In the genomic region with DNA sequence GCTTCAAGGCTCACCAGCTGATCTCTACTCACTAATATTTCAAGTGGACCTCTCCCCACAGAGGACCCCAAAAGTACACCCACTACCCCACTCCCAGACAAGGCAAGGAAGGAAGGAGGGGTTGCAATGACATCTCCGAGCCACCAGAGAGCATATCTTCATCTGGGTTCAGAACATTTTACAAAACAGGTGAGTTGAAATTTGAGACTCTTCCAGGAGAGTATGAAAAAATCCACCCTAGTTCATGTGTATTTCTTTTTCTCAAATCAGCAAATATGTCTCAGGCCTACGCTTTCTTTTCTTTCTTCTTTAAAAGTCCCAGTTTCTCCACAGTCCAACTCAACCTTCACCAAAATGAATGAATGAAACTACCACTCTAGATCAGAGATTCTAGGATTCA, we compare ENCODE assay signal across 8 cellular contexts.
DNase-seq lines count a peak whose midpoint lies in the region; ATAC-seq, FAIRE-seq and TF ChIP-seq lines count a peak whose summit lies in the region.

No MANE protein-coding gene starts in this region.

- no peak for ATAC-seq in HG03108 (IDR thresholded peaks at IDR 0.05; ENCODE audit: unreplicated experiment)
- no peak for ATAC-seq in HG03039 (IDR thresholded peaks at IDR 0.05; ENCODE audit: unreplicated experiment)

- H3K27ac ChIP-seq in 22Rv1 (0 out of 2 replicates have a peak overlapping the region, but pooled peaks have one; percentile 15), WERI-Rb-1 (no peak overlapping the region)

- TF ChIP-seq CTCF in 22Rv1 (IDR thresholded peaks at IDR 0.05) = peak; percentile 76
- TF ChIP-seq CTCF in GM13976 (IDR thresholded peaks at IDR 0.05; ENCODE audit: borderline replicate concordance, control extremely low read depth, extremely low read depth, insufficient read depth, missing control alignments) = peak; percentile 40
- TF ChIP-seq CTCF in WERI-Rb-1 (IDR thresholded peaks at IDR 0.05; ENCODE audit: low read depth, low read length) = peak; percentile 46

- peak; percentile 51 for DNase-seq in GM13976 (ENCODE audit: low spot score)
- DNase-seq in WERI-Rb-1 = no peak
- no peak for DNase-seq in GM19240 (ENCODE audit: insufficient read length, low spot score)
- no peak for DNase-seq in mesenteric fat pad (ENCODE audit: low spot score)

- in situ Hi-C loops in GM13976 (cut with MboI; ENCODE audit: low sequenced_read_pairs, unreplicated experiment) = no loop called here

- FAIRE-seq in islet of Langerhans (lab: Jason Lieb, UNC) = peak; percentile 84

- no peak overlapping the region for H3K4me3 ChIP-seq in WERI-Rb-1 (ENCODE audit: low read depth, low read length)

- no peaks in the 10 kb centered on the region for H3K27me3 ChIP-seq in WERI-Rb-1 (ENCODE audit: insufficient read depth, low read depth, severe bottlenecking)

- H3K36me3 ChIP-seq in WERI-Rb-1 = no peaks in the 10 kb centered on the region

- H3K9me3 ChIP-seq in WERI-Rb-1 (ENCODE audit: severe bottlenecking) = no peaks in the 10 kb centered on the region
